Comparison of ENCODE assay signal across 8 cellular contexts in genomic region chr1:207004931-207005830, GRCh38. TPM values are rescaled to one million over a fixed set of nuclear protein-coding genes. Genes with fewer than 3 reads are reported as not detected.
DNase-seq lines count a peak whose midpoint lies in the region; ATAC-seq and TF ChIP-seq lines count a peak whose summit lies in the region.

No MANE protein-coding gene starts in this region.

- H2BK120ac ChIP-seq in trophoblast cell (ENCODE audit: insufficient read depth, low read length, poor library complexity): no peak overlapping the region

- H3K79me1 ChIP-seq in trophoblast cell (ENCODE audit: low read length): no peaks in the 10 kb centered on the region

- peak overlapping the region; percentile 16 for H3K4me2 ChIP-seq in GM23248 (ENCODE audit: unreplicated experiment)
- H3K4me2 ChIP-seq in trophoblast cell (ENCODE audit: low read length): no peak overlapping the region

- no peaks in the 10 kb centered on the region for H3K36me3 ChIP-seq in GM23248 (ENCODE audit: low read depth)
- no peaks in the 10 kb centered on the region for H3K36me3 ChIP-seq in trophoblast cell (ENCODE audit: control insufficient read depth in 1 of 2, insufficient read depth in 2 of 2, low read length in 2 of 2)

- no peak overlapping the region for H3K27ac ChIP-seq in GM23248
- H3K27ac ChIP-seq in trophoblast cell (ENCODE audit: low read depth, low read length): no peak overlapping the region

- ATAC-seq in GM18517 (IDR thresholded peaks at IDR 0.05; ENCODE audit: unreplicated experiment): no peak
- no peak for ATAC-seq in HG02763 (IDR thresholded peaks at IDR 0.05; ENCODE audit: unreplicated experiment)

- no peaks in the 10 kb centered on the region for H3K9me2 ChIP-seq in GM23248 (ENCODE audit: insufficient read depth)

- H3K4me3 ChIP-seq in GM23248: no peak overlapping the region
- H3K4me3 ChIP-seq in foreskin fibroblast (ENCODE audit: low read depth in 1 of 2, low read length in 2 of 2): no peak overlapping the region
- H3K4me3 ChIP-seq in trophoblast cell (ENCODE audit: low read depth, low read length): no peak overlapping the region

- no peak overlapping the region for H3K9ac ChIP-seq in GM23248
- H3K9ac ChIP-seq in trophoblast cell (ENCODE audit: low read length): no peak overlapping the region

- TF ChIP-seq CTCF in foreskin fibroblast (IDR thresholded peaks at IDR 0.05; ENCODE audit: low read depth, low read length): peak; percentile 76

- H2AK5ac ChIP-seq in trophoblast cell (ENCODE audit: low read length): no peak overlapping the region

- H2BK12ac ChIP-seq in trophoblast cell (ENCODE audit: low read length): no peak overlapping the region

- no peak overlapping the region for H4K12ac ChIP-seq in trophoblast cell (ENCODE audit: low read depth, low read length)

- no peak overlapping the region for H4K91ac ChIP-seq in trophoblast cell (ENCODE audit: low read depth, low read length)

- no peak overlapping the region for H3K4ac ChIP-seq in trophoblast cell (ENCODE audit: low read depth, low read length)

- H3K4me1 ChIP-seq in GM23248 (ENCODE audit: insufficient read depth) (peaks cover 22% of the 10 kb centered on the region), trophoblast cell (ENCODE audit: control insufficient read depth in 1 of 2, insufficient read depth in 2 of 2, low read length in 2 of 2) (peaks cover 3 to 6% of the 10 kb centered on the region in 2 experiments)

- WGBS in GM23248 (ENCODE audit: low coverage in 1 of 2, low lambda C conversion rate in 2 of 2, missing lambda C conversion rate in 2 of 2), 2 experiments: 44 to 47% methylated on average over 9 of the region's 9 CpGs
- WGBS in trophoblast cell (ENCODE audit: extremely low coverage, insufficient coverage, insufficient read length): no CpG with 5 or more reads among the region's 9 CpGs

- H3F3A ChIP-seq in GM23248 (ENCODE audit: insufficient read depth): peaks cover 16% of the 10 kb centered on the region

- in situ Hi-C loops in GM23248 (cut with MboI): no loop called here

- no peak overlapping the region for H4K8ac ChIP-seq in trophoblast cell (ENCODE audit: low read depth, low read length)

- no peak overlapping the region for H3K23ac ChIP-seq in trophoblast cell (ENCODE audit: low read length)

- no peaks in the 10 kb centered on the region for H3K79me2 ChIP-seq in GM23248 (ENCODE audit: insufficient read depth)
- H3K79me2 ChIP-seq in trophoblast cell (ENCODE audit: control insufficient read depth, insufficient read depth, low read length, poor library complexity): no peaks in the 10 kb centered on the region

- H3K9me3 ChIP-seq in GM23248 (ENCODE audit: low read depth): no peaks in the 10 kb centered on the region
- H3K9me3 ChIP-seq in trophoblast cell (ENCODE audit: insufficient read depth, low read depth, low read length): no peaks in the 10 kb centered on the region

- no peaks in the 10 kb centered on the region for H4K20me1 ChIP-seq in GM23248 (ENCODE audit: insufficient read depth)

- H2AFZ ChIP-seq in GM23248 (peak overlapping the region; percentile 62; the same call in 1 of the 2 replicates), trophoblast cell (ENCODE audit: insufficient read depth, low read length, poor library complexity) (no peak overlapping the region)

- no peaks in the 10 kb centered on the region for H3K27me3 ChIP-seq in GM23248 (replicated peaks; ENCODE audit: insufficient read depth)
- H3K27me3 ChIP-seq in trophoblast cell (ENCODE audit: insufficient read depth, low read length): no peaks in the 10 kb centered on the region

- H2BK5ac ChIP-seq in trophoblast cell (ENCODE audit: low read depth, low read length, poor library complexity): no peak overlapping the region

- DNase-seq in CD1c-positive myeloid dendritic cell (ENCODE audit: extremely low spot score): peak; percentile 57
- DNase-seq in GM23248: peak; percentile 87
- DNase-seq in NCI-H460 (ENCODE audit: extremely low read depth, low read depth): peak; percentile 75
- peak; percentile 10 for DNase-seq in activated T-cell treated with anti-CD3 and anti-CD28 coated beads for 4 hours
- DNase-seq in foreskin fibroblast: peak; percentile 62 to 84
- peak; percentile 76 to 80 for DNase-seq in trophoblast cell

- no peak overlapping the region for H3K18ac ChIP-seq in trophoblast cell (ENCODE audit: low read length)

- no peak overlapping the region for H3K14ac ChIP-seq in trophoblast cell (ENCODE audit: low read length)

RNA-seq across cellular contexts. Expression of gene C1orf116, which starts 27.4 kb away (rescaled TPM):
- total RNA-seq in GM23248 (2014; rRNA removed; shearing (Covaris generic)): not detected in 2 replicates
- not detected in 2 replicates for polyA plus RNA-seq in GM23248 (2016; fragmentation: Nextera tagmentation; extraction: Ambion mirVana)
- not detected in 2 replicates for total RNA-seq in NCI-H460 (2014; rRNA removed; shearing (Covaris generic))
- 0.24 TPM in 1 of 2 replicates, not detected in the other for polyA plus RNA-seq in NCI-H460 (2014; cell fraction: nucleus; rRNA removed)
- 2.6 and 2.8 TPM in 2 replicates for polyA plus RNA-seq in trophoblast cell (2013)

RNA-seq across cellular contexts. Expression of gene FCAMR, which starts 34.9 kb away (rescaled TPM):
- total RNA-seq in GM23248 (2014; rRNA removed; shearing (Covaris generic)): not detected in 2 replicates
- polyA plus RNA-seq in GM23248 (2016; fragmentation: Nextera tagmentation; extraction: Ambion mirVana): not detected in 2 replicates
- total RNA-seq in NCI-H460 (2014; rRNA removed; shearing (Covaris generic)): not detected in 2 replicates
- polyA plus RNA-seq in NCI-H460 (2014; cell fraction: nucleus; rRNA removed): not detected in 2 replicates
- polyA plus RNA-seq in trophoblast cell (2013): 0.01 TPM in 1 of 2 replicates, not detected in the other

RNA-seq across cellular contexts. Expression of gene YOD1, which starts 45.8 kb away (rescaled TPM):
- 6.7 and 7.8 TPM in 2 replicates for total RNA-seq in GM23248 (2014; rRNA removed; shearing (Covaris generic))
- 2.4 TPM in 2 replicates for polyA plus RNA-seq in GM23248 (2016; fragmentation: Nextera tagmentation; extraction: Ambion mirVana)
- total RNA-seq in NCI-H460 (2014; rRNA removed; shearing (Covaris generic)): 27.9 and 31.9 TPM in 2 replicates
- 22.7 and 28.7 TPM in 2 replicates for polyA plus RNA-seq in NCI-H460 (2014; cell fraction: nucleus; rRNA removed)
- 9.4 and 9.6 TPM in 2 replicates for polyA plus RNA-seq in trophoblast cell (2013)

RNA-seq across cellular contexts. Expression of gene PFKFB2, which starts 47.9 kb away (rescaled TPM):
- 3.7 and 4.2 TPM in 2 replicates for total RNA-seq in GM23248 (2014; rRNA removed; shearing (Covaris generic))
- polyA plus RNA-seq in GM23248 (2016; fragmentation: Nextera tagmentation; extraction: Ambion mirVana): 1.2 and 1.6 TPM in 2 replicates
- 4.3 and 4.4 TPM in 2 replicates for total RNA-seq in NCI-H460 (2014; rRNA removed; shearing (Covaris generic))
- polyA plus RNA-seq in NCI-H460 (2014; cell fraction: nucleus; rRNA removed): 6.1 and 6.7 TPM in 2 replicates
- 7.5 and 7.6 TPM in 2 replicates for polyA plus RNA-seq in trophoblast cell (2013)

RNA-seq across cellular contexts. Expression of gene PIGR, which starts 58.9 kb away (rescaled TPM):
- not detected in 2 replicates for total RNA-seq in GM23248 (2014; rRNA removed; shearing (Covaris generic))
- not detected in 2 replicates for polyA plus RNA-seq in GM23248 (2016; fragmentation: Nextera tagmentation; extraction: Ambion mirVana)
- total RNA-seq in NCI-H460 (2014; rRNA removed; shearing (Covaris generic)): not detected in 2 replicates
- polyA plus RNA-seq in NCI-H460 (2014; cell fraction: nucleus; rRNA removed): not detected in 2 replicates
- polyA plus RNA-seq in trophoblast cell (2013): not detected in 2 replicates

Comparison
In these comparisons a context has a peak if more than half of its experiments do, and no peak if none do; other contexts are left out.
1. DNase-seq: peak in every context shown above with its lines; median percentile 87 in GM23248; 78 in trophoblast cell; 75 in NCI-H460; 73 in foreskin fibroblast; 57 in CD1c-positive myeloid dendritic cell; 10 in activated T-cell treated with anti-CD3 and anti-CD28 coated beads for 4 hours.